ENCODE assay signal across 14 cellular contexts in genomic region chr1:234277161-234277868, GRCh38.
DNase-seq lines count a peak whose midpoint lies in the region; TF ChIP-seq lines count a peak whose summit lies in the region.
"Had no signal": no experiment of that assay in that cellular context is flagged by ENCODE, and none has a peak within 500 bp of the region (broad histone marks: within the 10 kb centered on the region; RNA-seq: fewer than 3 reads in every experiment).

No MANE protein-coding gene starts in this region.

- H3K27me3 ChIP-seq in endodermal cell (ENCODE audit: control insufficient read depth, insufficient read depth, low read length, poor library complexity, severe bottlenecking), result no peaks in the 10 kb centered on the region
- no peaks in the 10 kb centered on the region for H3K27me3 ChIP-seq in mesendoderm (ENCODE audit: insufficient read depth, low read length, poor library complexity)

- H3K36me3 Mint-ChIP-seq in endodermal cell (ENCODE audit: low read depth) (peaks cover 7% of the 10 kb centered on the region), mesothelial cell of epicardium (no peaks in the 10 kb centered on the region)
- H3K36me3 Mint-ChIP-seq: CD4-positive, alpha-beta memory T cell had no signal

- peaks cover 5% of the 10 kb centered on the region for H3K9me3 ChIP-seq in endodermal cell (ENCODE audit: control insufficient read depth, low read length)
- H3K9me3 ChIP-seq: Caco-2 had no signal

- no peak overlapping the region for H3K56ac ChIP-seq in mesendoderm (ENCODE audit: low read length)

- no peak overlapping the region for H3K4me2 ChIP-seq in mesendoderm (ENCODE audit: low read length)

- no peak overlapping the region for H4K8ac ChIP-seq in mesendoderm (ENCODE audit: low read depth, low read length)

- H3K4me1 ChIP-seq in endodermal cell (ENCODE audit: control insufficient read depth, insufficient read depth, low read length), result peaks cover 16% of the 10 kb centered on the region
- H3K4me1 ChIP-seq in mesendoderm (ENCODE audit: control insufficient read depth, low read depth, low read length), result peaks cover 18% of the 10 kb centered on the region
- H3K4me1 ChIP-seq: Caco-2 had no signal

- H3K4me1 Mint-ChIP-seq in endodermal cell, result peaks cover 48% of the 10 kb centered on the region
- no peaks in the 10 kb centered on the region for H3K4me1 Mint-ChIP-seq in mesothelial cell of epicardium
- H3K4me1 Mint-ChIP-seq: B cell; CD4-positive, alpha-beta memory T cell had no signal

- no peak for DNase-seq in endodermal cell
- DNase-seq in mesendoderm, result no peak
- DNase-seq in NCI-H1048 (lab: John Stamatoyannopoulos, UW), result no peak
- no peak for DNase-seq in anterior cingulate cortex (lab: John Stamatoyannopoulos, UW)
- no peak for DNase-seq in mesothelial cell of epicardium (ENCODE audit: low spot score in 2 of 2, unreplicated experiment in 2 of 2)
- DNase-seq: Caco-2; CD4-positive, alpha-beta memory T cell; DND-41; GF-D8; GM23248; IMR-90 had no signal

- H3K79me2 ChIP-seq in mesendoderm (ENCODE audit: control insufficient read depth, insufficient read depth, low read length), result no peaks in the 10 kb centered on the region

- H3K27ac ChIP-seq in angular gyrus (ENCODE audit: low read depth, low read length) (peak overlapping the region; percentile 37), endodermal cell (ENCODE audit: low read depth, low read length) (no peak overlapping the region), mesendoderm (ENCODE audit: low read depth, low read length) (no peak overlapping the region), temporal lobe (ENCODE audit: low read depth, low read length) (peak overlapping the region; percentile 33)
- H3K27ac ChIP-seq: GM23248 had no signal

- peak overlapping the region; percentile 27 for H3K27ac Mint-ChIP-seq in endodermal cell
- H3K27ac Mint-ChIP-seq in mesothelial cell of epicardium, result no peak overlapping the region
- H3K27ac Mint-ChIP-seq: B cell; CD4-positive, alpha-beta memory T cell had no signal

- H3K23ac ChIP-seq in mesendoderm (ENCODE audit: low read length), result no peak overlapping the region

- H3K4me3 ChIP-seq in endodermal cell (ENCODE audit: low read length) (no peak overlapping the region), mesendoderm (ENCODE audit: low read length) (no peak overlapping the region)
- H3K4me3 ChIP-seq: GM23248 had no signal

- no peak overlapping the region for H2BK120ac ChIP-seq in mesendoderm (ENCODE audit: low read depth, low read length)

- H3K4ac ChIP-seq in mesendoderm (ENCODE audit: low read depth, low read length), result no peak overlapping the region

- no peak overlapping the region for H4K5ac ChIP-seq in mesendoderm (ENCODE audit: low read length)

- WGBS in endodermal cell (ENCODE audit: insufficient coverage in 1 of 2, insufficient read length in 1 of 2), 2 experiments, result 81 to 86% methylated on average over 5 to 8 of the region's 8 CpGs
- WGBS in mesendoderm (ENCODE audit: extremely low coverage, insufficient coverage, low lambda C conversion rate), result no CpG with 5 or more reads among the region's 8 CpGs

- H3K9me3 Mint-ChIP-seq in endodermal cell (peaks cover 7% of the 10 kb centered on the region), mesothelial cell of epicardium (no peaks in the 10 kb centered on the region)
- H3K9me3 Mint-ChIP-seq: CD4-positive, alpha-beta memory T cell had no signal

- no peak overlapping the region for H3K4me3 Mint-ChIP-seq in endodermal cell
- H3K4me3 Mint-ChIP-seq in mesothelial cell of epicardium, result no peak overlapping the region
- H3K4me3 Mint-ChIP-seq: B cell; CD4-positive, alpha-beta memory T cell had no signal

- H3K18ac ChIP-seq in mesendoderm (ENCODE audit: low read length), result no peak overlapping the region

- H3K36me3 ChIP-seq in endodermal cell (ENCODE audit: control insufficient read depth, insufficient read depth, low read length), result no peaks in the 10 kb centered on the region
- no peaks in the 10 kb centered on the region for H3K36me3 ChIP-seq in mesendoderm (ENCODE audit: control insufficient read depth, insufficient read depth, low read length)

- no peak for TF ChIP-seq CTCF in endodermal cell (conservative IDR thresholded peaks at IDR 0.05)
- no peak for TF ChIP-seq CTCF in mesothelial cell of epicardium (IDR thresholded peaks at IDR 0.05; ENCODE audit: unreplicated experiment)

- peak overlapping the region; percentile 47 for H2AK5ac ChIP-seq in mesendoderm (ENCODE audit: low read length)

- H3K9ac ChIP-seq in endodermal cell (ENCODE audit: extremely low read depth, low read length, poor library complexity, severe bottlenecking) (no peak overlapping the region), mesendoderm (ENCODE audit: low read length) (no peak overlapping the region)
- H3K9ac ChIP-seq: GM23248 had no signal

- H2BK15ac ChIP-seq in mesendoderm (replicated peaks; ENCODE audit: low read depth), result no peak overlapping the region

- H3K27me3 Mint-ChIP-seq in endodermal cell (ENCODE audit: insufficient read depth) (no peaks in the 10 kb centered on the region), mesothelial cell of epicardium (ENCODE audit: low read depth) (peaks cover 39% of the 10 kb centered on the region)

- no peaks in the 10 kb centered on the region for H3K79me1 ChIP-seq in mesendoderm (ENCODE audit: low read length)

- H2BK5ac ChIP-seq in mesendoderm (ENCODE audit: low read length), result peak overlapping the region; percentile 18

Comparison
In these comparisons a context has a peak if more than half of its experiments do, and no peak if none do; other contexts are left out.
1. H3K27ac ChIP-seq: peak in angular gyrus (single experiment) and temporal lobe (single experiment); none in endodermal cell (single experiment) and mesendoderm (single experiment).